ENCODE assay signal across 1 cellular context in the genomic region with DNA sequence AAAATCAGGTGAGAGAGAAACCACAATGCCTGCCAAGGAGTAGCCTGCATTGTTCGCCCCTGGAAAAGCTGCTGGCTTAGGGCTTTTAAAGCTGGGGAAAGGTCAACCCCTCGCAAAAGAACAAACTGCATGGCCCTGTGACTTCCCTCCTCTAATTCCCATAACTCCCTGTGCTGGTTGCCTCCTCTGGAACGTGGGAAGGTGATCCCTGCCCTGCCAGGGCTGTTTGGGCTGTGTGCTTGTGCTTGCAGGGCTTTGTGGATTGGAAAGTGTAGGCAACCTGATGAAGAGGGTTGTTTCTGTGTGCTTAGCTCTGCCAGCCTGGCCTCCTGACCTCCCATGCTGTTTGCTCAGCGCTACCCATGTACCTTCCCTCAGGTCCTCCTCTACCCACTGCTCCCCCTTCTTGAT.
TF ChIP-seq lines count a peak whose summit lies in the region.

No MANE protein-coding gene starts in this region.

TF ChIP-seq in liver, 16 proteins besides CTCF, POLR2A, EP300 and RAD21 (continued from another document):
- TF ChIP-seq REST (IDR thresholded peaks at IDR 0.05) (peak; percentile 73), HNF4A (conservative IDR thresholded peaks at IDR 0.05) (peak; percentile 90 to 91), FOXA2 (IDR thresholded peaks at IDR 0.05) (peak; percentile 54), YY1 (IDR thresholded peaks at IDR 0.05) (peak; percentile 76), JUND (IDR thresholded peaks at IDR 0.05) (peak; percentile 31 to 74), NR2F2 (IDR thresholded peaks at IDR 0.05) (peak; percentile 82)
